ENCODE assay signal across 1 cellular context in the genomic region with DNA sequence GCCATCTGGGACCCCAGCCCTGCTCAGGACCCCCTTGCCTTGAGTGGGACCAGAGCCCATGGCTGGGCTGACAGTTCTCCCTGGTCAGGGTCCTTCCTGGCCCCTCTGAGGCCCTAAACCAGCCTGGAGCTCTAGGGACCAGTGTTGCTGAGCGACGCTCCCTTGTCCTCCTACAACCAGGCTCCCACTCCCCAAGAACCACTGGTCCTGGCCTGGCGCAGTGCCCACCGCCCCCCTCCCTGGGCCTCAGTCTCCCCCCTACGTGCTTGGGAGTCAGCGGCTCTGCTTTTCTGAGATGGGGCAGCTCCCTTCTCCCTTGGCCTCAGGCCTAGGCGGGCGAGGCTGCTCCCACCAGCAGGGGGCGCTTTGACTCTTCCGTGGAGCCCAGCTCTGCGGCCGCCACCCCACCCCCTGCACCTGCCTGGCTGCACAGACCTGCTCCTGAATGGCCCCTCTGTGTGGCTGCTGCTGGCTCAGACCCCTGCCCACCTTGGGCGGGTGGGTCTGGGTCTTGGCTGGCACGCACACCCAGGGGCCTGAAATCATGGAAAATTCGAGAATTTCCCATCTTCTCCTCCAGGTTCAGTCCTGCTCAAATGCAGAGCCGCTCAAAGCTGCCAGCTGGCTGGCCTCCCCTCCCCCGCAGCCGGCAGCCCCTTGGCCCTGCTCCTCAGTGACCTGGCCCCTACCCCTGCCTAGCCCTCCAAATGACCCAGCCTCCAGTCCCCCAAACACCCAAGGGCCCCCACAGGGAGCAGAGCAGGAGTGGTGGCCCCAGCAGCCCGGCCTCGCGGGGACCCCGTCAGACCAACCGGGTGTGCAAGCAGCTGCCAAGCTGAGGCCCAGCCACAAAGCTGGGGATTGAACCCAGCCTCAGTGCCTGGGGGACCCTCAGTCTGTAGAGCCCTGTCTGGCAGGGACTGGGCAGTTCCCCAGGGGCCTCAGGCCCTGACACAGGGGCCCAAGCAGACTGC.
TF ChIP-seq lines count a peak whose summit lies in the region.

No MANE protein-coding gene starts in this region.

TF ChIP-seq in HEK293, 187 proteins besides CTCF, POLR2A, EP300 and RAD21 (continued from another document):
- peak; percentile 60 for TF ChIP-seq ZNF654 (tag by site-specific recombination; IDR thresholded peaks at IDR 0.05; ENCODE audit: low read depth)
- TF ChIP-seq HOXD13 (CRISPR knock-in tag; IDR thresholded peaks at IDR 0.05; ENCODE audit: borderline replicate concordance), result no peak
- TF ChIP-seq KLF8 (tag by site-specific recombination; IDR thresholded peaks at IDR 0.05), result 0 out of 2 replicates have a peak, but pooled peaks have one; percentile 22
- no peak for TF ChIP-seq ZNF416 (tag by site-specific recombination; IDR thresholded peaks at IDR 0.05)
- TF ChIP-seq GLIS2 (tag by site-specific recombination; IDR thresholded peaks at IDR 0.05), result peak; percentile 64; the same call in 1 of the 2 replicates
- TF ChIP-seq, protein P1, sequence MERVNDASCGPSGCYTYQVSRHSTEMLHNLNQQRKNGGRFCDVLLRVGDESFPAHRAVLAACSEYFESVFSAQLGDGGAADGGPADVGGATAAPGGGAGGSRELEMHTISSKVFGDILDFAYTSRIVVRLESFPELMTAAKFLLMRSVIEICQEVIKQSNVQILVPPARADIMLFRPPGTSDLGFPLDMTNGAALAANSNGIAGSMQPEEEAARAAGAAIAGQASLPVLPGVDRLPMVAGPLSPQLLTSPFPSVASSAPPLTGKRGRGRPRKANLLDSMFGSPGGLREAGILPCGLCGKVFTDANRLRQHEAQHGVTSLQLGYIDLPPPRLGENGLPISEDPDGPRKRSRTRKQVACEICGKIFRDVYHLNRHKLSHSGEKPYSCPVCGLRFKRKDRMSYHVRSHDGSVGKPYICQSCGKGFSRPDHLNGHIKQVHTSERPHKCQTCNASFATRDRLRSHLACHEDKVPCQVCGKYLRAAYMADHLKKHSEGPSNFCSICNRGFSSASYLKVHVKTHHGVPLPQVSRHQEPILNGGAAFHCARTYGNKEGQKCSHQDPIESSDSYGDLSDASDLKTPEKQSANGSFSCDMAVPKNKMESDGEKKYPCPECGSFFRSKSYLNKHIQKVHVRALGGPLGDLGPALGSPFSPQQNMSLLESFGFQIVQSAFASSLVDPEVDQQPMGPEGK (tag by site-specific recombination; IDR thresholded peaks at IDR 0.05), result peak; percentile 46; the same call in 1 of the 2 replicates
- 0 out of 2 replicates have a peak, but pooled peaks have one; percentile 41 for TF ChIP-seq ZNF2 (tag by site-specific recombination; IDR thresholded peaks at IDR 0.05)
- 0 out of 2 replicates have a peak, but pooled peaks have one; percentile 21 for TF ChIP-seq SP7 (tag by site-specific recombination; IDR thresholded peaks at IDR 0.05)
- no peak for TF ChIP-seq ZNF626 (tag by site-specific recombination; IDR thresholded peaks at IDR 0.05)
TF ChIP-seq in HEK293: peak in this region for 9.
